Comparison of ENCODE assay signal across 1 cellular context in the genomic region with DNA sequence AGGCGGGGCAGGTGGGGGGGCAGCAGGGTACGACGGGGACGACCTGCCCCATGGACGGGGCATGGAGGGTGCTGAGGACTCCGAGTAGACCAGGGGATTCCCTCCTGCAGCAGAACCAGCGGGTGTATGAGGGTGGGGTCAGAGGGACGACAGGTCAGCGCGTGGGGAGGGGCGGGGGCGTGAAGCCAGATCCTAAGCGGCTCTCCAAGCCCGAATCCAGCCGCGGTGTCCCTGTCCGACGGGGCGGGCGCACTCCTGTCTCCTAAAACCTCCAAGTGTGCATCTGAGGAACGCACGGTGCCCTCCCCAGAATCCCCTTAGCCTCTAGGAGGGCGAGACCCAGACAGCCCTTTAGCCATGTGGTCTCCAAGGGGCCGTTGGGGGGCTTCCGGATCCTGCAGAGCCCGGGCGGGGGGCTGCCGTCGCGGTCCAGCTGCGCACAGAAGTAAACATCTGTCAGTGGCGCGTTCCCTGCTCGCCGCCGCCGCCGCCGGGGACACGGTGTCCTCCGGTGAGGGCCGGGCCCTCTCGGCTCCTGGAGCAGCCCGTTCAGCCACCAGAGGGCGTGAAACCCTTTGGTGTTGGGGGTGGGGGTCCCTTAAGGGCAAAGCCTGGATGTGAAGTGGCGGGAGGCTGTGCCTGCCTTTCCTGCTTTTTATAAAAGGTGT.
TF ChIP-seq lines count a peak whose summit lies in the region.

No MANE protein-coding gene starts in this region.

TF ChIP-seq in HCT116, 20 proteins besides CTCF, POLR2A, EP300 and RAD21 (continued from another document):
- TF ChIP-seq ZNF274 (IDR thresholded peaks at IDR 0.05; ENCODE audit: low read depth, low read length) (no peak), YY1 (IDR thresholded peaks at IDR 0.05; ENCODE audit: extremely low read depth, insufficient replicate concordance, low read depth, low read length) (peak; percentile 7), TCF7L2 (IDR thresholded peaks at IDR 0.05; ENCODE audit: borderline replicate concordance, extremely low read depth, insufficient read depth, insufficient read length) (peak; percentile 30)
TF ChIP-seq in HCT116: peak in this region for 2.
